In genomic region chr10:117609095-117609821, GRCh38 we compare ENCODE assay signal across 1 cellular context.
A peak's percentile ranks its signal among the peaks of the same experiment; 100 is the strongest.
TF ChIP-seq lines count a peak whose summit lies in the region.

No MANE protein-coding gene starts in this region.

TF ChIP-seq in HepG2, 621 proteins besides CTCF, POLR2A, EP300 and RAD21:
- TF ChIP-seq SIX1 (CRISPR knock-in tag; IDR thresholded peaks at IDR 0.05; ENCODE audit: borderline replicate concordance) (peak; percentile 74; the same call in 1 of the 2 replicates), ZFYVE20 (CRISPR knock-in tag; IDR thresholded peaks at IDR 0.05; ENCODE audit: borderline replicate concordance, low read depth) (no peak)
TF ChIP-seq in HepG2: peak in this region for 1.
